In genomic region chr1:156146006-156146748, GRCh38 we compare ENCODE assay signal across 8 cellular contexts. TPM values are rescaled to one million over a fixed set of nuclear protein-coding genes. Genes with fewer than 3 reads are reported as not detected.
DNase-seq lines count a peak whose midpoint lies in the region; ATAC-seq and TF ChIP-seq lines count a peak whose summit lies in the region.

No MANE protein-coding gene starts in this region.

- H3K4me1 ChIP-seq in esophagus muscularis mucosa, result peaks cover 24 to 52% (median 48%) of the 10 kb centered on the region in 4 donors
- peaks cover 0 to 6% of the 10 kb centered on the region in 2 donors for H3K4me1 ChIP-seq in naive thymus-derived CD4-positive, alpha-beta T cell (ENCODE audit: control insufficient read depth in 2 of 2, insufficient read depth in 2 of 2, low read length in 2 of 2)

- H3K9me3 ChIP-seq in esophagus muscularis mucosa, result no peaks in the 10 kb centered on the region
- no peaks in the 10 kb centered on the region for H3K9me3 ChIP-seq in naive thymus-derived CD4-positive, alpha-beta T cell (ENCODE audit: control insufficient read depth in 2 of 3, low read length in 3 of 3)

- DNase-seq in DMS 273 treated with DMSO at 0.1 percent for 48 hours (lab: John Stamatoyannopoulos, UW) (peak; percentile 88), HS-27A (ENCODE audit: low read depth) (peak; percentile 82), NCI-H524 (lab: John Stamatoyannopoulos, UW) (peak; percentile 70 to 86), esophagus muscularis mucosa (ENCODE audit: extremely low spot score) (no peak), ureter (ENCODE audit: low spot score) (peak; percentile 73)
- peak; percentile 68 for DNase-seq in activated CD8-positive, alpha-beta T cell treated with anti-CD3 and anti-CD28 coated beads for 36 hours
- peak in 7 of 9 donors; percentile 54 to 78 (median 71) for DNase-seq in naive thymus-derived CD4-positive, alpha-beta T cell

- peak overlapping the region in 3 of 4 donors; percentile 7 to 22 (median 13) for H3K4me3 ChIP-seq in esophagus muscularis mucosa
- H3K4me3 ChIP-seq in naive thymus-derived CD4-positive, alpha-beta T cell (ENCODE audit: low read length), result no peak overlapping the region

- peaks cover 52% of the 10 kb centered on the region for H3K4me1 Mint-ChIP-seq in activated CD8-positive, alpha-beta T cell treated with anti-CD3 and anti-CD28 coated beads for 36 hours (ENCODE audit: low read depth)
- peaks cover 6 to 28% (median 15%) of the 10 kb centered on the region in 7 donors for H3K4me1 Mint-ChIP-seq in naive thymus-derived CD4-positive, alpha-beta T cell

- POLR2A ChIA-PET in activated CD8-positive, alpha-beta T cell treated with anti-CD3 and anti-CD28 coated beads for 36 hours (lab: Charles Lee), result interaction anchor here (1.1 to 4.2 kb wide), 4 partner anchors 27 to 100 kb away, joined by 3 to 47 read pairs (median 7); no protein-coding TSS in a partner anchor
- POLR2A ChIA-PET in naive thymus-derived CD4-positive, alpha-beta T cell (lab: Charles Lee), result interaction anchor here (0.8 to 1.2 kb wide), 2 partner anchors 67 to 79 kb away, joined by 3 to 6 read pairs; partner anchors contain the start of gene PMF1

- ATAC-seq in activated CD8-positive, alpha-beta T cell treated with anti-CD3 and anti-CD28 coated beads for 36 hours, result peak; percentile 74
- peak; percentile 63 for ATAC-seq in naive thymus-derived CD4-positive, alpha-beta T cell
- no peak for ATAC-seq in HG03135 (IDR thresholded peaks at IDR 0.05; ENCODE audit: unreplicated experiment)

- H3K27me3 ChIP-seq in esophagus muscularis mucosa, result peaks cover 0 to 25% (median 4%) of the 10 kb centered on the region in 4 donors
- H3K27me3 ChIP-seq in naive thymus-derived CD4-positive, alpha-beta T cell (ENCODE audit: control insufficient read depth in 2 of 2, insufficient read depth in 2 of 2, low read length in 2 of 2), result no peaks in the 10 kb centered on the region

- TF ChIP-seq POLR2A in esophagus muscularis mucosa (IDR thresholded peaks at IDR 0.05; ENCODE audit: low read depth), result no peak

- no peak for TF ChIP-seq EP300 in esophagus muscularis mucosa (IDR thresholded peaks at IDR 0.05)

- H3K27ac Mint-ChIP-seq in activated CD8-positive, alpha-beta T cell treated with anti-CD3 and anti-CD28 coated beads for 36 hours, result peak overlapping the region; percentile 90
- H3K27ac Mint-ChIP-seq in naive thymus-derived CD4-positive, alpha-beta T cell, result peak overlapping the region in 7 of 9 donors; percentile 9 to 84 (median 63)

- WGBS in esophagus muscularis mucosa, result 13% methylated on average over 13 of the region's 13 CpGs

- H3K27me3 Mint-ChIP-seq in activated CD8-positive, alpha-beta T cell treated with anti-CD3 and anti-CD28 coated beads for 36 hours, result no peaks in the 10 kb centered on the region
- H3K27me3 Mint-ChIP-seq in naive thymus-derived CD4-positive, alpha-beta T cell, result peaks cover 0 to 8% (median 0%) of the 10 kb centered on the region in 5 donors

- no peaks in the 10 kb centered on the region for H3K36me3 Mint-ChIP-seq in activated CD8-positive, alpha-beta T cell treated with anti-CD3 and anti-CD28 coated beads for 36 hours (ENCODE audit: low read depth)
- H3K36me3 Mint-ChIP-seq in naive thymus-derived CD4-positive, alpha-beta T cell, result no peaks in the 10 kb centered on the region

- no peaks in the 10 kb centered on the region for H3K36me3 ChIP-seq in esophagus muscularis mucosa
- H3K36me3 ChIP-seq in naive thymus-derived CD4-positive, alpha-beta T cell (ENCODE audit: control insufficient read depth in 2 of 3, insufficient read depth in 3 of 3, low read length in 3 of 3), result no peaks in the 10 kb centered on the region

- no peaks in the 10 kb centered on the region for H3K9me3 Mint-ChIP-seq in activated CD8-positive, alpha-beta T cell treated with anti-CD3 and anti-CD28 coated beads for 36 hours
- H3K9me3 Mint-ChIP-seq in naive thymus-derived CD4-positive, alpha-beta T cell, result no peaks in the 10 kb centered on the region

- H3K27ac ChIP-seq in esophagus muscularis mucosa (replicated peaks in 1 of 4), result peak overlapping the region in 1 of 4 donors; percentile 19
- no peak overlapping the region for H3K27ac ChIP-seq in naive thymus-derived CD4-positive, alpha-beta T cell (ENCODE audit: low read depth, low read length)

- CTCF ChIA-PET in activated CD8-positive, alpha-beta T cell treated with anti-CD3 and anti-CD28 coated beads for 36 hours (lab: Charles Lee), result interaction anchor here (0.6 to 13.2 kb wide), 37 partner anchors 9 to 174 kb away, joined by 3 to 269 read pairs (median 4); partner anchors contain the start of genes PMF1, SMG5 and TMEM79
- CTCF ChIA-PET in naive thymus-derived CD4-positive, alpha-beta T cell (lab: Charles Lee), result interaction anchor here (0.7 to 12.2 kb wide), 6 partner anchors 12 to 87 kb away, joined by 3 to 127 read pairs (median 4); no protein-coding TSS in a partner anchor

- peak; percentile 68 for TF ChIP-seq CTCF in activated CD8-positive, alpha-beta T cell treated with anti-CD3 and anti-CD28 coated beads for 36 hours (IDR thresholded peaks at IDR 0.05)
- peak; percentile 69 to 78 (median 76) for TF ChIP-seq CTCF in esophagus muscularis mucosa (IDR thresholded peaks at IDR 0.05)

- H3K4me3 Mint-ChIP-seq in activated CD8-positive, alpha-beta T cell treated with anti-CD3 and anti-CD28 coated beads for 36 hours, result peak overlapping the region; percentile 58
- H3K4me3 Mint-ChIP-seq in naive thymus-derived CD4-positive, alpha-beta T cell, result peak overlapping the region; percentile 34 to 79 (median 63)

- intact Hi-C loops in activated CD8-positive, alpha-beta T cell treated with anti-CD3 and anti-CD28 coated beads for 36 hours (cut with micrococcal nuclease), result loop anchor here (1.0 kb wide), 1 partner anchor 77 kb away; no protein-coding TSS in a partner anchor
- intact Hi-C loops in esophagus muscularis mucosa (cut with DNase I), result loop anchor here (1.0 kb wide), 1 partner anchor 79 kb away; no protein-coding TSS in a partner anchor
- intact Hi-C loops in naive thymus-derived CD4-positive, alpha-beta T cell (cut with micrococcal nuclease), result loop anchor here (1.0 to 10.0 kb wide), 4 partner anchors 47 to 299 kb away; no protein-coding TSS in a partner anchor

RNA-seq across cellular contexts. Expression of gene SEMA4A, which starts 7.2 kb away (rescaled TPM):
- total RNA-seq in activated CD8-positive, alpha-beta T cell treated with anti-CD3 and anti-CD28 coated beads for 36 hours, result 10 to 100 TPM; 23.8 to 24.7 TPM
- total RNA-seq in esophagus muscularis mucosa (1 to 10 TPM; 1.7 to 4.1 (median 2.6) TPM), ureter (49.3 TPM)
- total RNA-seq in naive thymus-derived CD4-positive, alpha-beta T cell, result 10 to 100 TPM in 1 of 5 experiments, 1 to 10 TPM in 4; 1.8 to 48.6 (median 3.8) TPM
- polyA plus RNA-seq in naive thymus-derived CD4-positive, alpha-beta T cell, result under 1 TPM; 0.06 to 0.24 TPM

RNA-seq across cellular contexts. Expression of gene LMNA, which starts 31.7 kb away (rescaled TPM):
- total RNA-seq in activated CD8-positive, alpha-beta T cell treated with anti-CD3 and anti-CD28 coated beads for 36 hours, result 10 to 100 TPM; 51.8 to 56.6 TPM
- total RNA-seq in esophagus muscularis mucosa, result 100 to 1,000 TPM; 311 to 589 (median 380) TPM
- 100 to 1,000 TPM in 2 of 5 experiments, 10 to 100 TPM in 1, 1 to 10 TPM in 2; 5.5 to 470 (median 18.0) TPM for total RNA-seq in naive thymus-derived CD4-positive, alpha-beta T cell
- under 1 TPM in 1 of 2 donors, not detected in 1; 0.20 TPM for polyA plus RNA-seq in naive thymus-derived CD4-positive, alpha-beta T cell
- total RNA-seq in ureter, result 444 TPM

RNA-seq across cellular contexts. Expression of gene SLC25A44, which starts 47.7 kb away (rescaled TPM):
- 10 to 100 TPM; 41.9 to 43.0 TPM for total RNA-seq in activated CD8-positive, alpha-beta T cell treated with anti-CD3 and anti-CD28 coated beads for 36 hours
- total RNA-seq in esophagus muscularis mucosa, result 10 to 100 TPM in 3 of 4 donors, 1 to 10 TPM in 1; 8.3 to 18.2 (median 15.0) TPM
- 10 to 100 TPM; 17.8 to 38.4 (median 19.6) TPM for total RNA-seq in naive thymus-derived CD4-positive, alpha-beta T cell
- 10 to 100 TPM in 1 of 2 donors, 1 to 10 TPM in 1; 8.3 to 21.2 TPM for polyA plus RNA-seq in naive thymus-derived CD4-positive, alpha-beta T cell
- 24.7 TPM for total RNA-seq in ureter
